ENCODE assay signal across 1 cellular context in the genomic region with DNA sequence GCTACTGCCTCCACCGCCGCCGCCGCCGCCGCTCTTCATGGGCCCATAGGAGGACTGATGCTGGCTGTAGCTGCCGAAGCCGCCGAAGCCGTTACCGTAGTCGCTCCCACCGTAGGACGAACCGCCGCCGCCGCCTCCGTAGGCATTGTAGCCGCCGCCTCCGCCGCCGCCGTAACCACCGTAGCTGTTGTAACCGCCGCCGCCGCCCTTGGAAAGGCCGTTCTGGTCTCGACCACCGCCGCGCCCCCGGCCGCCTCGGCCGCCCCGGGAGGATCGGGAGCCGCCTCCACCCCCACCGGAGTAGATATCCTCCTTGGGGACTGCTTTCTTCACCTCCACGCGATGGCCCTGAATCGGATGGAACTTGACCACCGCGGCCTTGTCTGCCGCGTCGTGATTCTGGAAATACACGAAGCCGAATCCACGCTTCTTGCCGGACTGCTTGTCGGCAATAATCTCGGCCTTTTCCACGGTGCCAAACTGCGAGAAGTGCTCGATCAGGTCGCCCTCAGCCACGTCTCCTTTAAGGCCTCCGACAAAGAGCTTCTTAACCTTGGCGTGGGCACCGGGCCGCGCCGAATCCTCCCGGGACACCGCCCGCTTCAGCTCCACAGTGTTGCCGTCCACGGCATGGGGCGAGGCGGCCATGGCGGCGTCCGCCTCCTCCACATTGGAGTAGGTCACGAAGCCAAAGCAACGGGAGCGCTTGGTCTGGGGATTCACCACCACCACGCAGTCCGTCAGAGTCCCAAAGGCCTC.
TF ChIP-seq lines count a peak whose summit lies in the region.

No MANE protein-coding gene starts in this region.

TF ChIP-seq in WTC11, 78 proteins besides CTCF, POLR2A, EP300 and RAD21 (continued from another document):
- TF ChIP-seq, protein P1, sequence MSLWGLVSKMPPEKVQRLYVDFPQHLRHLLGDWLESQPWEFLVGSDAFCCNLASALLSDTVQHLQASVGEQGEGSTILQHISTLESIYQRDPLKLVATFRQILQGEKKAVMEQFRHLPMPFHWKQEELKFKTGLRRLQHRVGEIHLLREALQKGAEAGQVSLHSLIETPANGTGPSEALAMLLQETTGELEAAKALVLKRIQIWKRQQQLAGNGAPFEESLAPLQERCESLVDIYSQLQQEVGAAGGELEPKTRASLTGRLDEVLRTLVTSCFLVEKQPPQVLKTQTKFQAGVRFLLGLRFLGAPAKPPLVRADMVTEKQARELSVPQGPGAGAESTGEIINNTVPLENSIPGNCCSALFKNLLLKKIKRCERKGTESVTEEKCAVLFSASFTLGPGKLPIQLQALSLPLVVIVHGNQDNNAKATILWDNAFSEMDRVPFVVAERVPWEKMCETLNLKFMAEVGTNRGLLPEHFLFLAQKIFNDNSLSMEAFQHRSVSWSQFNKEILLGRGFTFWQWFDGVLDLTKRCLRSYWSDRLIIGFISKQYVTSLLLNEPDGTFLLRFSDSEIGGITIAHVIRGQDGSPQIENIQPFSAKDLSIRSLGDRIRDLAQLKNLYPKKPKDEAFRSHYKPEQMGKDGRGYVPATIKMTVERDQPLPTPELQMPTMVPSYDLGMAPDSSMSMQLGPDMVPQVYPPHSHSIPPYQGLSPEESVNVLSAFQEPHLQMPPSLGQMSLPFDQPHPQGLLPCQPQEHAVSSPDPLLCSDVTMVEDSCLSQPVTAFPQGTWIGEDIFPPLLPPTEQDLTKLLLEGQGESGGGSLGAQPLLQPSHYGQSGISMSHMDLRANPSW (CRISPR knock-in tag; conservative IDR thresholded peaks at IDR 0.05; ENCODE audit: low read depth) = no peak
- TF ChIP-seq ZNF671 (CRISPR knock-in tag; IDR thresholded peaks at IDR 0.05) (no peak), SMAD4 (CRISPR knock-in tag; IDR thresholded peaks at IDR 0.05) (peak; percentile 41; the same call in 1 of the 2 replicates)
- TF ChIP-seq, protein P2, sequence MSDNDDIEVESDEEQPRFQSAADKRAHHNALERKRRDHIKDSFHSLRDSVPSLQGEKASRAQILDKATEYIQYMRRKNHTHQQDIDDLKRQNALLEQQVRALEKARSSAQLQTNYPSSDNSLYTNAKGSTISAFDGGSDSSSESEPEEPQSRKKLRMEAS (CRISPR knock-in tag; IDR thresholded peaks at IDR 0.05) = 0 out of 2 replicates have a peak, but pooled peaks have one; percentile 9
